ENCODE assay signal across 17 cellular contexts in the genomic region with DNA sequence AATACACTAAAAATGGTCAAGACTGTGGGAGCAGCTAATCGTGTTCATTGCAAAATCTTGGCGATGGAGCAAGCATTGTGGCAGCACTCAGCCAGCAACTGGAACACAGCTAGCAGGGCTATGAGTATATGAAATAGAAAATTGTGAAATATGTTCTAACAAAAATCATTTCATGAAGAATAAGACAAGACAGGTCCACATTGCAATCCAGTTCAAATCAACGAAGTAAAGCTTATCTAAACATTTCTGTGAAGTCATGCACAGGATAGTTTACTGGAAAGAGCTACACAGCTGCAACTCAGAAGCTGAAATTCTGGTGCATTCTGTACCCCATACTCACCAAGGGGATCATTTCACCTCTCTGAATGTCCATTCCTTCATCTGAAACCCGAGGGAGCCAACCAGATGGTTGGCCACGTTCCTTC. TPM values are rescaled to one million over a fixed set of nuclear protein-coding genes. Genes with fewer than 3 reads are reported as not detected.
DNase-seq lines count a peak whose midpoint lies in the region; ATAC-seq and TF ChIP-seq lines count a peak whose summit lies in the region.
"Had no signal": no experiment of that assay in that cellular context is flagged by ENCODE, and none has a peak within 500 bp of the region (broad histone marks: within the 10 kb centered on the region; RNA-seq: fewer than 3 reads in every experiment).

No MANE protein-coding gene starts in this region.

- ATAC-seq in Right ventricle myocardium superior (ENCODE audit: poor library complexity) (no peak), gastroesophageal sphincter (peak; percentile 11), upper lobe of right lung (no peak)
- ATAC-seq: activated T-cell treated with anti-CD3 and anti-CD28 coated beads, Interleukin-2, amount 50 U/mL, for 4 hours; sciatic nerve; stimulated activated naive CD8-positive, alpha-beta T cell treated with anti-CD3 and anti-CD28 coated beads, Interleukin-15, Interleukin-2, amounts not matched to agents 100 U/mL and 50 U/mL, for 24 hours had no signal

- H3K4me3 ChIP-seq in right atrium auricular region (no peak overlapping the region), gastroesophageal sphincter (no peak overlapping the region), upper lobe of right lung (no peak overlapping the region)
- H3K4me3 ChIP-seq: neural progenitor cell had no signal

- H3K27me3 ChIP-seq in right atrium auricular region (no peaks in the 10 kb centered on the region), gastroesophageal sphincter (no peaks in the 10 kb centered on the region), upper lobe of right lung (no peaks in the 10 kb centered on the region)

- DNase-seq in right atrium auricular region (ENCODE audit: low spot score) (peak; percentile 82), Right ventricle myocardium superior (no peak), RPMI8226 (peak; percentile 50), upper lobe of right lung (no peak), glomerular visceral epithelial cell (ENCODE audit: extremely low spot score) (no peak), NCI-H1092 treated with DMSO at 0.1 percent for 48 hours (lab: John Stamatoyannopoulos, UW) (no peak)
- DNase-seq in stimulated activated naive CD4-positive, alpha-beta T cell (lab: John Stamatoyannopoulos, UW): no peak
- DNase-seq: activated CD4-positive, CD25-positive, alpha-beta regulatory T cell treated with anti-CD3 and anti-CD28 coated beads, Interleukin-2, amount 50 U/mL, for 72 hours; activated T-cell treated with anti-CD3 and anti-CD28 coated beads, Interleukin-2, amount 50 U/mL, for 4 hours; amniotic stem cell; H7; mammary epithelial cell; NCI-H446 treated with DMSO at 0.1 percent for 48 hours; stimulated activated naive CD8-positive, alpha-beta T cell treated with anti-CD3 and anti-CD28 coated beads, Interleukin-15, Interleukin-2, amounts not matched to agents 100 U/mL and 50 U/mL, for 24 hours had no signal

- no peaks in the 10 kb centered on the region for H3K9me3 ChIP-seq in right atrium auricular region
- no peaks in the 10 kb centered on the region for H3K9me3 ChIP-seq in gastroesophageal sphincter
- H3K9me3 ChIP-seq in upper lobe of right lung: no peaks in the 10 kb centered on the region

- H3K4me1 ChIP-seq in right atrium auricular region (peaks cover 0 to 13% of the 10 kb centered on the region in 2 donors), gastroesophageal sphincter (peaks cover 0 to 16% (median 0%) of the 10 kb centered on the region in 3 donors), upper lobe of right lung (peaks cover 5% of the 10 kb centered on the region)
- H3K4me1 ChIP-seq: neural progenitor cell had no signal

- WGBS in gastroesophageal sphincter (ENCODE audit: low coverage in 1 of 2), 2 donors: 42 to 57% methylated on average over 3 to 5 of the region's 5 CpGs

- no peak for TF ChIP-seq EP300 in gastroesophageal sphincter (IDR thresholded peaks at IDR 0.05)

- TF ChIP-seq POLR2A in gastroesophageal sphincter (IDR thresholded peaks at IDR 0.05): no peak

- intact Hi-C loops in Right ventricle myocardium superior (cut with DNase I) (loop anchor here (5.0 kb wide), 1 partner anchor 512 kb away; no protein-coding TSS in a partner anchor), upper lobe of right lung (cut with DNase I) (loop anchor here (10.0 kb wide), 1 partner anchor 394 kb away; no protein-coding TSS in a partner anchor)

- no peak for TF ChIP-seq CTCF in right atrium auricular region (IDR thresholded peaks at IDR 0.05)
- no peak for TF ChIP-seq CTCF in gastroesophageal sphincter (IDR thresholded peaks at IDR 0.05)
- no peak for TF ChIP-seq CTCF in upper lobe of right lung (IDR thresholded peaks at IDR 0.05)

- H3K36me3 ChIP-seq in right atrium auricular region: no peaks in the 10 kb centered on the region
- no peaks in the 10 kb centered on the region for H3K36me3 ChIP-seq in gastroesophageal sphincter
- no peaks in the 10 kb centered on the region for H3K36me3 ChIP-seq in upper lobe of right lung
- H3K36me3 ChIP-seq: neural progenitor cell had no signal

- H3K27ac ChIP-seq in right atrium auricular region: no peak overlapping the region
- H3K27ac ChIP-seq in gastroesophageal sphincter: peak overlapping the region in 2 of 4 donors; percentile 17 to 21
- peak overlapping the region; percentile 20 for H3K27ac ChIP-seq in upper lobe of right lung
- H3K27ac ChIP-seq: neural progenitor cell had no signal

RNA-seq across cellular contexts. Expression of a gene that starts 5.3 kb away (rescaled TPM):
- 10 to 100 TPM; 21.2 to 25.5 TPM for total RNA-seq in right atrium auricular region
- 19.9 TPM for total RNA-seq in Right ventricle myocardium superior
- 10 to 100 TPM; 16.8 to 64.8 (median 28.2) TPM for total RNA-seq in gastroesophageal sphincter
- total RNA-seq in upper lobe of right lung: 26.2 TPM

Comparison
In these comparisons a context has a peak if more than half of its experiments do, and no peak if none do; other contexts are left out.
1. DNase-seq: peak in right atrium auricular region (single experiment) and RPMI8226 (single experiment); none in Right ventricle myocardium superior (single experiment), upper lobe of right lung (single experiment), glomerular visceral epithelial cell (single experiment), stimulated activated naive CD4-positive, alpha-beta T cell (0 of 6) and NCI-H1092 treated with DMSO at 0.1 percent for 48 hours (single experiment).